In the genomic region with DNA sequence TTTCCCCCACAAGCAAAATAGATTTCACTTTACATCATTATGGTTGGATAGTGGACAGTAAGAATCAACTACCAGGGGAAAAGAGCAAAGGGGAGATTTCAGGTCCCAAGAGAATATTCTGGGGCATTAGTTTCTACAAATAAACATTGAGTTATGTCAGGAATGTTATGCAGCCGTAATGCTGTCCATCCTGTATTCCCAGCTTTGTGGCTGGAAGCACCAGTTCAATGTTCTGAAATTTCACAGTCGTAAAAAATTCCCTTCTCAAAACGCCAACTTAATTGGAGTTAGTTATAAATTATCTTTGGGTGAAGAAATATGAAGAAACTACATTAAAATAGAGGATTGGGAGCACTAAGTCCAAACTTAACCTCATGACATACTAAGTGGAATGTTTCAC, we compare ENCODE assay signal across 12 cellular contexts.
DNase-seq lines count a peak whose midpoint lies in the region; ATAC-seq and TF ChIP-seq lines count a peak whose summit lies in the region.
"Had no signal": no experiment of that assay in that cellular context is flagged by ENCODE, and none has a peak within 500 bp of the region (broad histone marks: within the 10 kb centered on the region; RNA-seq: fewer than 3 reads in every experiment).

No MANE protein-coding gene starts in this region.

- TF ChIP-seq CTCF in epithelial cell of esophagus (IDR thresholded peaks at IDR 0.05; ENCODE audit: insufficient read depth, low read depth, low read length, missing control alignments) (no peak), nephron progenitor cell (IDR thresholded peaks at IDR 0.05) (no peak)

- no peak overlapping the region for H3K4me3 ChIP-seq in epithelial cell of esophagus (ENCODE audit: low read length)

- peaks cover 4% of the 10 kb centered on the region for H3K27me3 Mint-ChIP-seq in nephron progenitor cell (ENCODE audit: low read depth, poor library complexity)
- no peaks in the 10 kb centered on the region for H3K27me3 Mint-ChIP-seq in effector memory CD8-positive, alpha-beta T cell
- H3K27me3 Mint-ChIP-seq: IgD-negative memory B cell had no signal

- no peaks in the 10 kb centered on the region for H3K9me3 Mint-ChIP-seq in nephron progenitor cell
- H3K9me3 Mint-ChIP-seq in effector memory CD8-positive, alpha-beta T cell, result peaks cover 8 to 25% of the 10 kb centered on the region in 2 donors

- no peaks in the 10 kb centered on the region for H3K36me3 Mint-ChIP-seq in nephron progenitor cell (ENCODE audit: low read depth)
- H3K36me3 Mint-ChIP-seq in effector memory CD8-positive, alpha-beta T cell (ENCODE audit: insufficient read depth), result no peaks in the 10 kb centered on the region
- H3K36me3 Mint-ChIP-seq: IgD-negative memory B cell had no signal

- peaks cover 22% of the 10 kb centered on the region for H3K4me1 Mint-ChIP-seq in nephron progenitor cell
- no peaks in the 10 kb centered on the region for H3K4me1 Mint-ChIP-seq in effector memory CD8-positive, alpha-beta T cell (ENCODE audit: low read depth in 2 of 2)
- H3K4me1 Mint-ChIP-seq: IgD-negative memory B cell had no signal

- no peak overlapping the region for H3K27ac Mint-ChIP-seq in nephron progenitor cell
- no peak overlapping the region for H3K27ac Mint-ChIP-seq in effector memory CD8-positive, alpha-beta T cell
- H3K27ac Mint-ChIP-seq: activated T-helper 2 cell treated with anti-CD3 and anti-CD28 coated beads, Interferon-gamma antibody, Interleukin-2, Interleukin-4, amounts not matched to agents 10 μg/mL and 5 μg/mL and 100 μg/mL, durations not matched to agents 14 hours and 24 hours and 36 hours; IgD-negative memory B cell had no signal

- no peak for ATAC-seq in effector memory CD8-positive, alpha-beta T cell (replicated peaks)
- ATAC-seq in GM18858 (IDR thresholded peaks at IDR 0.05; ENCODE audit: unreplicated experiment) (no peak), HG02759 (IDR thresholded peaks at IDR 0.05; ENCODE audit: unreplicated experiment) (no peak), GM21529 (IDR thresholded peaks at IDR 0.05; ENCODE audit: unreplicated experiment) (no peak)

- DNase-seq in COLO829 (ENCODE audit: low spot score) (peak; percentile 24), M059J (ENCODE audit: low read depth) (peak; percentile 38), epithelial cell of esophagus (ENCODE audit: low read depth) (peak; percentile 35), nephron progenitor cell (peak; percentile 4)
- no peak for DNase-seq in effector memory CD8-positive, alpha-beta T cell
- DNase-seq: effector CD8-positive, alpha-beta T cell; NCI-H2107 had no signal

- H3K4me3 Mint-ChIP-seq in nephron progenitor cell, result no peak overlapping the region
- H3K4me3 Mint-ChIP-seq in effector memory CD8-positive, alpha-beta T cell, result no peak overlapping the region
- H3K4me3 Mint-ChIP-seq: IgD-negative memory B cell had no signal

Comparison
In these comparisons a context has a peak if more than half of its experiments do, and no peak if none do; other contexts are left out.
1. DNase-seq: peak in COLO829 (single experiment), M059J (single experiment), epithelial cell of esophagus (single experiment) and nephron progenitor cell (single experiment); none in effector memory CD8-positive, alpha-beta T cell (0 of 3).